Comparison of ENCODE assay signal across 8 cellular contexts in the genomic region with DNA sequence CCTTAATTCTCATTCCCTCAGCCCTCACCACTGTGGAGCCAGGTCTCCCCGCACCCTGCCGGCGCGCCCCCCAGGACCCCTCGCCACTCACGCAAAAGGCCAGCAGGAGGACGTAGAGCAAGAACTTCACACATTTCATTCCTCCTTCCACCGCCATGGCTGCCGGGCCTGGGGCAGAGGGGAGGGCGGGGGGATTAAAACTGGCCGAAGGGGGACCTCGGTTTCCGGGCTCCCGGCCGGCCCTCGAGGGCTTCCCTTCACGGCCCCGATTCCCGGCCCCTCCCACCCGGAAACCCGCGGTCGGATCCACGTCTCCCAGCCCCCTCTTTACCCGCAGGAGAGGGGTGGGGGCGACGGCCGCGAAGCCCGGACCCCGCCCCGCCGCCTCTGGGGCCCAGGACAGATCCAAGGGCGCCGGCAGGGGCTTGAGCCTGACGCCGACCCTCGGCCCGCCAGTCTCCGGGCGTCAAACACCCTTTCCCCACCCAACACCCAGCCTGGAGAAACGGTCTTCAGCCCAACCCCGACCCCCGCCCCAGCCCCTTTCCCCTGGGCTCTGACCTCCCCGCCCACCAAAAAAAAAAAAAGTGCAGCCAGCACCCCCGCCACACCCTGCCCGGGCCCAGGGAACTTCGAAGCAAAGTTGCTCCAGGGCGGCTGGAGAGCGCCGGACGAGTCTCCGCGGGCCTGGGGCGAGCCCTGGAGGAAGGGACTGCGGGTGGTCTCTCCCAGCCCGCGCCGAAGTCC. TPM values are rescaled to one million over a fixed set of nuclear protein-coding genes. Genes with fewer than 3 reads are reported as not detected.
DNase-seq lines count a peak whose midpoint lies in the region; ATAC-seq, FAIRE-seq and TF ChIP-seq lines count a peak whose summit lies in the region.

No MANE protein-coding gene starts in this region.

- H3K9ac ChIP-seq in K562 (ENCODE audit: insufficient read depth in 1 of 2, low read depth in 2 of 2, low read length in 2 of 2): peak overlapping the region; percentile 94 to 97

- peaks cover 28% of the 10 kb centered on the region for H3K79me2 ChIP-seq in K562 (ENCODE audit: control insufficient read depth, insufficient read depth, low read length)

- TF ChIP-seq EP300 in K562 (IDR thresholded peaks at IDR 0.05; ENCODE audit: low read length): no peak

- H3K4me3 ChIP-seq in K562 (peak overlapping the region; percentile 69), iPS-18c (ENCODE audit: insufficient read depth, low read depth, low read length) (peak overlapping the region; percentile 92), skeletal muscle cell (ENCODE audit: low read depth, low read length) (peak overlapping the region; percentile 90)

- H3K27me3 ChIP-seq in K562 (ENCODE audit: control insufficient read depth in 2 of 2, insufficient read depth in 2 of 2, low read length in 2 of 2): no peaks in the 10 kb centered on the region

- H3K27ac ChIP-seq in K562 (ENCODE audit: extremely low read depth, low read depth, low read length): peak overlapping the region; percentile 97

- in situ Hi-C loops in K562 (cut with MboI): no loop called here

- no peak for TF ChIP-seq CTCF in K562 (IDR thresholded peaks at IDR 0.05 in 2 of 3, conservative IDR thresholded peaks at IDR 0.05 in 1 of 3; ENCODE audit: insufficient read depth in 2 of 3, low read depth in 1 of 3, low read length in 3 of 3)

- peaks cover 22 to 46% of the 10 kb centered on the region in 2 experiments; a peak in 4 of 5 replicates for H3K4me1 ChIP-seq in K562 (replicated peaks in 1 of 2; ENCODE audit: control insufficient read depth in 2 of 2, insufficient read depth in 2 of 2, low read length in 2 of 2)

- TF ChIP-seq POLR2A in K562 (conservative IDR thresholded peaks at IDR 0.05): no peak

- no peaks in the 10 kb centered on the region for H3K9me1 ChIP-seq in K562 (ENCODE audit: control insufficient read depth, insufficient read depth, low read length)

- peak overlapping the region; percentile 95 for H3K4me2 ChIP-seq in K562 (ENCODE audit: insufficient read depth, low read length)

- peak; percentile 34 for DNase-seq in NOMO-1 treated with DMSO at 0.1 percent for 48 hours (lab: John Stamatoyannopoulos, UW; ENCODE audit: unreplicated experiment)
- DNase-seq in NOMO-1 treated with dmso at 0.1 percent for 144 hours (lab: John Stamatoyannopoulos, UW; ENCODE audit: unreplicated experiment): no peak
- peak; percentile 75 for DNase-seq in NCI-H226
- peak; percentile 63 to 75 (median 70) for DNase-seq in K562 (ENCODE audit: extremely low read depth in 1 of 4, low spot score in 3 of 4)
- no peak for DNase-seq in skeletal muscle cell (ENCODE audit: low read depth)
- no peak for DNase-seq in 8988T

- WGBS in K562 (ENCODE audit: insufficient coverage, low coverage, missing lambda C conversion rate): 1% methylated on average over 16 of the region's 59 CpGs

- intact Hi-C loops in K562 (cut with micrococcal nuclease): loop anchor here (1.0 kb wide), 1 partner anchor 12 kb away; a partner anchor contains a TSS

- no peak for TF ChIP-seq RAD21 in K562 (CRISPR knock-in tag; conservative IDR thresholded peaks at IDR 0.05 in 1 of 2, IDR thresholded peaks at IDR 0.05 in 1 of 2)

- CTCF ChIA-PET in K562 (lab: Yijun Ruan, JAX; ENCODE audit: low intra/inter-chr PET ratio): no interaction called here

- ATAC-seq in GM21737 (IDR thresholded peaks at IDR 0.05; ENCODE audit: unreplicated experiment): peak; percentile 5
- peak; percentile 56 for ATAC-seq in K562

- no peak for FAIRE-seq in K562 (lab: Jason Lieb, UNC)

- POLR2A ChIA-PET in K562 (lab: Yijun Ruan, JAX): interaction anchor here (1.0 to 1.9 kb wide), 4 partner anchors 10 to 255 kb away, joined by 3 to 25 read pairs (median 7); a partner anchor contains a TSS

- peak overlapping the region; percentile 75 for H2AFZ ChIP-seq in K562 (ENCODE audit: low read depth, low read length)

- H3K36me3 ChIP-seq in K562 (ENCODE audit: control insufficient read depth, insufficient read depth, low read length): peaks cover 39% of the 10 kb centered on the region

- peaks cover 22% of the 10 kb centered on the region; the same call in 1 of the 2 replicates for H4K20me1 ChIP-seq in K562 (replicated peaks; ENCODE audit: control insufficient read depth, insufficient read depth, low read length)

- BruUV-seq in K562 (replicated peaks; lab: Mats Ljungman, UMichigan): no TSS peak

- H3K9me3 ChIP-seq in K562 (replicated peaks; ENCODE audit: control insufficient read depth, insufficient read depth, low read depth, low read length) (no peaks in the 10 kb centered on the region), iPS-18c (ENCODE audit: control insufficient read depth, insufficient read depth, low read length) (no peaks in the 10 kb centered on the region)

RNA-seq across cellular contexts. Expression of a gene that starts 0.5 kb away (rescaled TPM):
- 272 and 331 TPM in 2 replicates for total RNA-seq in K562 (2011; cell fraction: chromatin; rRNA removed; ENCODE audit: low replicate concordance)
- 598 and 672 TPM in 2 replicates for total RNA-seq in K562 (2011; cell fraction: nucleolus; rRNA removed)
- 455 and 604 TPM in 2 replicates for total RNA-seq in K562 (2011; cell fraction: nucleoplasm; rRNA removed)
- total RNA-seq in K562 (2014; rRNA removed): 425 and 433 TPM in 2 replicates
- 411 and 413 TPM in 2 replicates for total RNA-seq in K562 (2014; rRNA removed; fragmentation: Illumina TruSeq; extraction: Trizol)
- total RNA-seq in K562 (2015; rRNA removed; fragmentation: Illumina TruSeq; extraction: Trizol): 706 and 735 TPM in 2 replicates
- 412 and 416 TPM in 2 replicates for total RNA-seq in K562 (2021)
- polyA plus RNA-seq in K562 (2011; rRNA removed): 219 and 313 TPM in 2 replicates
- 416 and 450 TPM in 2 replicates for polyA plus RNA-seq in K562 (2011; cell fraction: cytosol; rRNA removed)
- polyA plus RNA-seq in K562 (2011; cell fraction: nucleus; rRNA removed): 74.3 and 108 TPM in 2 replicates
- polyA plus RNA-seq in K562 (2012): 824 and 1,019 TPM in 2 replicates
- 408 and 431 TPM in 2 replicates for polyA plus RNA-seq in K562 (2014; fragmentation: Illumina TruSeq; extraction: Trizol)
- polyA plus RNA-seq in K562 (2014; fragmentation: Nextera tagmentation; extraction: Ambion mirVana): 100 to 1,000 TPM; 531 to 576 TPM
- polyA plus RNA-seq in K562 (2014; rRNA removed): 501 and 655 TPM in 2 replicates
- polyA minus RNA-seq in K562 (2011; rRNA and poly(A)+ RNA removed): 261 and 331 TPM in 2 replicates
- polyA minus RNA-seq in K562 (2011; cell fraction: cytosol; rRNA and poly(A)+ RNA removed): 98.5 and 116 TPM in 2 replicates
- polyA minus RNA-seq in K562 (2011; cell fraction: nucleus; rRNA and poly(A)+ RNA removed): 19.3 and 46.9 TPM in 2 replicates

RNA-seq across cellular contexts. Expression of a gene that starts 8.2 kb away (rescaled TPM):
- total RNA-seq in K562 (2011; cell fraction: chromatin; rRNA removed; ENCODE audit: low replicate concordance): 10.5 and 25.4 TPM in 2 replicates
- total RNA-seq in K562 (2011; cell fraction: nucleolus; rRNA removed): 12.8 and 20.5 TPM in 2 replicates
- 12.5 and 18.9 TPM in 2 replicates for total RNA-seq in K562 (2011; cell fraction: nucleoplasm; rRNA removed)
- total RNA-seq in K562 (2014; rRNA removed) (1.7 TPM in 1 of 2 replicates, not detected in the other), K562 (2014; rRNA removed; fragmentation: Illumina TruSeq; extraction: Trizol) (1.1 and 1.5 TPM in 2 replicates), K562 (2015; rRNA removed; fragmentation: Illumina TruSeq; extraction: Trizol) (0.60 and 2.0 TPM in 2 replicates), K562 (2021) (1.0 and 1.5 TPM in 2 replicates)
- polyA plus RNA-seq in K562 (2011; rRNA removed) (1.6 TPM in 2 replicates), K562 (2014; fragmentation: Illumina TruSeq; extraction: Trizol) (0.21 and 0.28 TPM in 2 replicates), K562 (2014; fragmentation: Nextera tagmentation; extraction: Ambion mirVana) (under 1 TPM; 0.41 to 0.46 TPM), K562 (2014; rRNA removed) (0.62 and 1.2 TPM in 2 replicates)
- 0.56 and 0.92 TPM in 2 replicates for polyA plus RNA-seq in K562 (2011; cell fraction: cytosol; rRNA removed)
- polyA plus RNA-seq in K562 (2011; cell fraction: nucleus; rRNA removed): 5.6 and 6.6 TPM in 2 replicates
- polyA plus RNA-seq in K562 (2012): 0.52 and 2.5 TPM in 2 replicates
- 2.8 and 4.0 TPM in 2 replicates for polyA minus RNA-seq in K562 (2011; rRNA and poly(A)+ RNA removed)
- polyA minus RNA-seq in K562 (2011; cell fraction: cytosol; rRNA and poly(A)+ RNA removed): 1.1 TPM in 1 of 2 replicates, not detected in the other
- 5.1 and 6.1 TPM in 2 replicates for polyA minus RNA-seq in K562 (2011; cell fraction: nucleus; rRNA and poly(A)+ RNA removed)

RNA-seq across cellular contexts. Expression of a gene that starts 12.5 kb away (rescaled TPM):
- 9.0 and 26.9 TPM in 2 replicates for total RNA-seq in K562 (2011; cell fraction: chromatin; rRNA removed; ENCODE audit: low replicate concordance)
- total RNA-seq in K562 (2011; cell fraction: nucleolus; rRNA removed): 23.7 and 30.0 TPM in 2 replicates
- total RNA-seq in K562 (2011; cell fraction: nucleoplasm; rRNA removed): 23.8 and 24.1 TPM in 2 replicates
- 124 and 125 TPM in 2 replicates for total RNA-seq in K562 (2014; rRNA removed)
- total RNA-seq in K562 (2014; rRNA removed; fragmentation: Illumina TruSeq; extraction: Trizol): 52.1 and 75.2 TPM in 2 replicates
- 82.9 and 84.6 TPM in 2 replicates for total RNA-seq in K562 (2015; rRNA removed; fragmentation: Illumina TruSeq; extraction: Trizol)
- 81.8 and 83.5 TPM in 2 replicates for total RNA-seq in K562 (2021)
- 86.4 and 95.8 TPM in 2 replicates for polyA plus RNA-seq in K562 (2011; rRNA removed)
- polyA plus RNA-seq in K562 (2011; cell fraction: cytosol; rRNA removed): 120 and 170 TPM in 2 replicates
- polyA plus RNA-seq in K562 (2011; cell fraction: nucleus; rRNA removed): 46.8 and 53.7 TPM in 2 replicates
- 100 and 125 TPM in 2 replicates for polyA plus RNA-seq in K562 (2012)
- 98.8 and 108 TPM in 2 replicates for polyA plus RNA-seq in K562 (2014; fragmentation: Illumina TruSeq; extraction: Trizol)
- 100 to 1,000 TPM; 122 to 139 TPM for polyA plus RNA-seq in K562 (2014; fragmentation: Nextera tagmentation; extraction: Ambion mirVana)
- polyA plus RNA-seq in K562 (2014; rRNA removed): 134 and 161 TPM in 2 replicates
- polyA minus RNA-seq in K562 (2011; rRNA and poly(A)+ RNA removed): 34.1 and 43.5 TPM in 2 replicates
- polyA minus RNA-seq in K562 (2011; cell fraction: cytosol; rRNA and poly(A)+ RNA removed): 22.0 and 22.4 TPM in 2 replicates
- 9.7 and 9.8 TPM in 2 replicates for polyA minus RNA-seq in K562 (2011; cell fraction: nucleus; rRNA and poly(A)+ RNA removed)

RNA-seq across cellular contexts. Expression of a gene that starts 14.6 kb away (rescaled TPM):
- total RNA-seq in K562 (2011; cell fraction: chromatin; rRNA removed; ENCODE audit: low replicate concordance): 9.2 and 9.9 TPM in 2 replicates
- total RNA-seq in K562 (2011; cell fraction: nucleolus; rRNA removed): 5.4 and 6.5 TPM in 2 replicates
- total RNA-seq in K562 (2011; cell fraction: nucleoplasm; rRNA removed): 6.2 and 7.9 TPM in 2 replicates
- total RNA-seq in K562 (2014; rRNA removed) (2.4 and 6.5 TPM in 2 replicates), K562 (2014; rRNA removed; fragmentation: Illumina TruSeq; extraction: Trizol) (4.3 and 4.7 TPM in 2 replicates), K562 (2015; rRNA removed; fragmentation: Illumina TruSeq; extraction: Trizol) (4.9 and 5.2 TPM in 2 replicates), K562 (2021) (15.7 and 19.9 TPM in 2 replicates)
- polyA plus RNA-seq in K562 (2011; rRNA removed) (4.2 and 4.8 TPM in 2 replicates), K562 (2014; fragmentation: Illumina TruSeq; extraction: Trizol) (10.3 and 10.5 TPM in 2 replicates), K562 (2014; fragmentation: Nextera tagmentation; extraction: Ambion mirVana) (1 to 10 TPM; 1.4 to 1.6 TPM), K562 (2014; rRNA removed) (9.7 and 14.2 TPM in 2 replicates)
- 4.7 and 10.2 TPM in 2 replicates for polyA plus RNA-seq in K562 (2011; cell fraction: cytosol; rRNA removed)
- polyA plus RNA-seq in K562 (2011; cell fraction: nucleus; rRNA removed): 4.3 and 9.6 TPM in 2 replicates
- polyA plus RNA-seq in K562 (2012): 11.4 and 16.1 TPM in 2 replicates
- 2.9 and 3.7 TPM in 2 replicates for polyA minus RNA-seq in K562 (2011; rRNA and poly(A)+ RNA removed)
- polyA minus RNA-seq in K562 (2011; cell fraction: cytosol; rRNA and poly(A)+ RNA removed): 5.1 and 5.4 TPM in 2 replicates
- 2.7 and 4.2 TPM in 2 replicates for polyA minus RNA-seq in K562 (2011; cell fraction: nucleus; rRNA and poly(A)+ RNA removed)

RNA-seq across cellular contexts. Expression of a gene that starts 20.7 kb away (rescaled TPM):
- total RNA-seq in K562 (2011; cell fraction: chromatin; rRNA removed; ENCODE audit: low replicate concordance): 5.3 and 10.3 TPM in 2 replicates
- 6.2 and 6.7 TPM in 2 replicates for total RNA-seq in K562 (2011; cell fraction: nucleolus; rRNA removed)
- total RNA-seq in K562 (2011; cell fraction: nucleoplasm; rRNA removed): 7.4 and 7.6 TPM in 2 replicates
- total RNA-seq in K562 (2014; rRNA removed) (0.18 and 0.57 TPM in 2 replicates), K562 (2014; rRNA removed; fragmentation: Illumina TruSeq; extraction: Trizol) (0.41 and 0.55 TPM in 2 replicates), K562 (2015; rRNA removed; fragmentation: Illumina TruSeq; extraction: Trizol) (0.53 and 0.58 TPM in 2 replicates), K562 (2021) (1.9 and 2.3 TPM in 2 replicates)
- polyA plus RNA-seq in K562 (2011; rRNA removed) (0.67 and 1.6 TPM in 2 replicates), K562 (2014; fragmentation: Illumina TruSeq; extraction: Trizol) (1.1 and 1.4 TPM in 2 replicates), K562 (2014; fragmentation: Nextera tagmentation; extraction: Ambion mirVana) (under 1 TPM in 1 of 2 experiments, not detected in 1; 0.11 TPM), K562 (2014; rRNA removed) (0.54 and 0.96 TPM in 2 replicates)
- 0.89 and 0.93 TPM in 2 replicates for polyA plus RNA-seq in K562 (2011; cell fraction: cytosol; rRNA removed)
- polyA plus RNA-seq in K562 (2011; cell fraction: nucleus; rRNA removed): 12.9 and 17.7 TPM in 2 replicates
- polyA plus RNA-seq in K562 (2012): 1.0 and 2.6 TPM in 2 replicates
- polyA minus RNA-seq in K562 (2011; rRNA and poly(A)+ RNA removed): 0.46 and 0.57 TPM in 2 replicates
- polyA minus RNA-seq in K562 (2011; cell fraction: cytosol; rRNA and poly(A)+ RNA removed): not detected in 2 replicates
- 1.6 and 2.3 TPM in 2 replicates for polyA minus RNA-seq in K562 (2011; cell fraction: nucleus; rRNA and poly(A)+ RNA removed)

Comparison
In these comparisons a context has a peak if more than half of its experiments do, and no peak if none do; other contexts are left out.
1. DNase-seq: peak in NOMO-1 treated with DMSO at 0.1 percent for 48 hours (single experiment), NCI-H226 (single experiment) and K562 (4 of 4); none in NOMO-1 treated with dmso at 0.1 percent for 144 hours (single experiment), skeletal muscle cell (single experiment) and 8988T (single experiment).
2. Peak in every context shown above with its lines, with median percentiles within 50 percentile points of each other: H3K4me3 ChIP-seq.